Comparison of ENCODE assay signal across 11 cellular contexts in the genomic region with DNA sequence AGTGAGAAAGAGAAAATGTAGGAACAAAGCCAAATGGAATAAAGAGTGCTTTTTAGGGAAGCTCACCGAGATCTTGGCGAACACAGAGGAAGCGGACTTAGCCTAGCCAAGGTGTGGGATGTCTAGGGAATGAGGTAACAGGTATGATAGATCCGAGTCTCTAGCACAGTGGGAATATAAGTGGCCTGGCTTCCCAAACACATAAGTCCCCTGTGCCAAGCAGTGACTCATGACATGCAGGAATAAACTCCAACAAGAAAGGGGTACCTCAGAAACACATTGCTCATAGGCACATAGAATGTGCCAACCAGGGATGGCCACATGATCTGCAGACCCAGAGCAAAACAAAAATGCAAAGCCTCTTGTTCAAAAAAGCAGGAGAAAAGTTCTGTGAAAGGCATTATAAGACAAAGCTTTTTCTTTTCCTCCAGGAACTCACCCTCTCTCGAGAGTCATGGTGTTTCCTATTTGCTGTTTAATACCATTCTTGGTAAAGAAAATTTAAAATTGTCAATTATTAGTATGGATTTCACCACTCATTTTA.
"Had no signal": no experiment of that assay in that cellular context is flagged by ENCODE, and none has a peak within 500 bp of the region (broad histone marks: within the 10 kb centered on the region; RNA-seq: fewer than 3 reads in every experiment).

No MANE protein-coding gene starts in this region.

- H3K9me3 ChIP-seq: right lobe of liver, tibial artery had no signal

- H3K4me3 Mint-ChIP-seq: activated CD4-positive, alpha-beta memory T cell treated with anti-CD3 and anti-CD28 coated beads for 36 hours; activated CD4-positive, alpha-beta T cell treated with anti-CD3 and anti-CD28 coated beads for 36 hours; activated T-cell treated with anti-CD3 and anti-CD28 coated beads, Interleukin-2, amount 50 U/mL, for 24 hours; central memory CD8-positive, alpha-beta T cell; T-helper 1 cell treated with Interleukin-12 subunit alpha and Interleukin-12 subunit beta and Interleukin-4 antibody, amounts not matched to agents 30 μg/mL and 1 μg/mL, for 36 hours had no signal

- H3K27ac ChIP-seq: coronary artery, right lobe of liver, tibial artery had no signal

- H3K9me3 Mint-ChIP-seq: activated CD4-positive, alpha-beta memory T cell treated with anti-CD3 and anti-CD28 coated beads for 36 hours; activated T-cell treated with anti-CD3 and anti-CD28 coated beads, Interleukin-2, amount 50 U/mL, for 24 hours; central memory CD8-positive, alpha-beta T cell; T-helper 1 cell treated with Interleukin-12 subunit alpha and Interleukin-12 subunit beta and Interleukin-4 antibody, amounts not matched to agents 30 μg/mL and 1 μg/mL, for 36 hours had no signal

- H3K36me3 ChIP-seq: right lobe of liver, tibial artery had no signal

- H3K4me1 Mint-ChIP-seq: central memory CD8-positive, alpha-beta T cell had no signal

- DNase-seq: activated CD4-positive, alpha-beta memory T cell treated with anti-CD3 and anti-CD28 coated beads for 36 hours; activated CD4-positive, alpha-beta T cell treated with anti-CD3 and anti-CD28 coated beads for 36 hours; activated effector memory CD4-positive, alpha-beta T cell treated with Interleukin-2 at 50 U/mL for 16 hours; activated naive CD4-positive, alpha-beta T cell treated with anti-CD3 and anti-CD28 coated beads, Interleukin-2, amount 50 U/mL, for 16 hours; activated T-cell treated with anti-CD3 and anti-CD28 coated beads, Interleukin-2, amount 50 U/mL, for 24 hours; foreskin melanocyte; right lobe of liver; tibial artery had no signal

- ATAC-seq: activated CD4-positive, alpha-beta T cell treated with anti-CD3 and anti-CD28 coated beads for 36 hours; right lobe of liver had no signal

- H3K27me3 ChIP-seq: right lobe of liver, tibial artery had no signal

- H3K4me1 ChIP-seq: right lobe of liver, tibial artery had no signal

- H3K36me3 Mint-ChIP-seq: activated CD4-positive, alpha-beta memory T cell treated with anti-CD3 and anti-CD28 coated beads for 36 hours had no signal

- H3K27ac Mint-ChIP-seq: activated CD4-positive, alpha-beta memory T cell treated with anti-CD3 and anti-CD28 coated beads for 36 hours; activated CD4-positive, alpha-beta T cell treated with anti-CD3 and anti-CD28 coated beads for 36 hours; activated T-cell treated with anti-CD3 and anti-CD28 coated beads, Interleukin-2, amount 50 U/mL, for 24 hours; T-helper 1 cell treated with Interleukin-12 subunit alpha and Interleukin-12 subunit beta and Interleukin-4 antibody, amounts not matched to agents 30 μg/mL and 1 μg/mL, for 36 hours had no signal

- H3K4me3 ChIP-seq: coronary artery, right lobe of liver, tibial artery had no signal
